16 cellular contexts compared by ENCODE assay signal in genomic region chr15:25179673-25180511, GRCh38.
DNase-seq lines count a peak whose midpoint lies in the region; ATAC-seq and TF ChIP-seq lines count a peak whose summit lies in the region.
"Had no signal": no experiment of that assay in that cellular context is flagged by ENCODE, and none has a peak within 500 bp of the region (broad histone marks: within the 10 kb centered on the region; RNA-seq: fewer than 3 reads in every experiment).

No MANE protein-coding gene starts in this region.

- CTCF ChIA-PET in activated B cell treated with CpG ODN at 0.5 μM for 24 hours (lab: Charles Lee): no interaction called here

- peak; percentile 4 for DNase-seq in activated CD4-positive, alpha-beta T cell treated with anti-CD3 and anti-CD28 coated beads for 1 hour
- no peak for DNase-seq in activated CD4-positive, alpha-beta T cell treated with anti-CD3 and anti-CD28 coated beads, Interleukin-2, amount 50 U/mL, for 4 hours
- DNase-seq in activated B cell treated with CpG ODN at 0.5 μM for 24 hours (peak; percentile 7), iPS-NIHi11 (ENCODE audit: low spot score) (peak; percentile 3), sigmoid colon (peak; percentile 53), T1000 (lab: John Stamatoyannopoulos, UW) (no peak)
- DNase-seq: activated CD4-positive, alpha-beta T cell treated with anti-CD3 and anti-CD28 coated beads, Interleukin-2, amount 50 U/mL, for 1 hour; CD4-positive, CD25-positive, alpha-beta regulatory T cell; cortex of kidney; GOT3; Karpas-422; NCI-H2227 treated with DMSO at 0.1 percent for 48 hours; retina; SIG-M5 had no signal

- H3K36me3 Mint-ChIP-seq in activated B cell treated with CpG ODN at 0.5 μM for 24 hours (ENCODE audit: low read depth): no peaks in the 10 kb centered on the region
- H3K36me3 Mint-ChIP-seq: CD4-positive, CD25-positive, alpha-beta regulatory T cell had no signal

- TF ChIP-seq POLR2A in sigmoid colon (IDR thresholded peaks at IDR 0.05): no peak

- TF ChIP-seq EP300 in sigmoid colon (IDR thresholded peaks at IDR 0.05): no peak

- no peaks in the 10 kb centered on the region for H3K4me1 ChIP-seq in sigmoid colon

- H3K4me3 Mint-ChIP-seq in activated B cell treated with CpG ODN at 0.5 μM for 24 hours: no peak overlapping the region
- H3K4me3 Mint-ChIP-seq: CD4-positive, CD25-positive, alpha-beta regulatory T cell had no signal

- H3K36me3 ChIP-seq in sigmoid colon: no peaks in the 10 kb centered on the region

- ATAC-seq in activated B cell treated with CpG ODN at 0.5 μM for 24 hours (ENCODE audit: low read depth) (no peak), HG02642 (IDR thresholded peaks at IDR 0.05; ENCODE audit: poor library complexity, unreplicated experiment) (no peak), GM18498 (IDR thresholded peaks at IDR 0.05; ENCODE audit: unreplicated experiment) (no peak)

- H3K9me3 ChIP-seq in sigmoid colon: peaks cover 0 to 9% (median 2%) of the 10 kb centered on the region in 4 donors

- H3K9me3 Mint-ChIP-seq in activated B cell treated with CpG ODN at 0.5 μM for 24 hours: peaks cover 7% of the 10 kb centered on the region

- 86 to 89% methylated on average over 14 of the region's 14 CpGs for WGBS in sigmoid colon, 2 donors

- no peaks in the 10 kb centered on the region for H3K4me1 Mint-ChIP-seq in activated B cell treated with CpG ODN at 0.5 μM for 24 hours
- H3K4me1 Mint-ChIP-seq: CD4-positive, CD25-positive, alpha-beta regulatory T cell had no signal

- POLR2A ChIA-PET in activated B cell treated with CpG ODN at 0.5 μM for 24 hours (lab: Charles Lee): no interaction called here

- H3K27me3 Mint-ChIP-seq in activated B cell treated with CpG ODN at 0.5 μM for 24 hours: no peaks in the 10 kb centered on the region
- H3K27me3 Mint-ChIP-seq: CD4-positive, CD25-positive, alpha-beta regulatory T cell had no signal

- intact Hi-C loops in activated B cell treated with CpG ODN at 0.5 μM for 24 hours (cut with micrococcal nuclease) (no loop called here), sigmoid colon (cut with DNase I) (no loop called here)

- no peaks in the 10 kb centered on the region for H3K27me3 ChIP-seq in sigmoid colon

- H3K4me3 ChIP-seq in sigmoid colon: no peak overlapping the region

- no peak overlapping the region for H3K27ac ChIP-seq in sigmoid colon

- TF ChIP-seq CTCF in activated B cell treated with CpG ODN at 0.5 μM for 24 hours (IDR thresholded peaks at IDR 0.05) (no peak), sigmoid colon (IDR thresholded peaks at IDR 0.05) (no peak)

- H3K27ac Mint-ChIP-seq in activated B cell treated with CpG ODN at 0.5 μM for 24 hours: no peak overlapping the region
- H3K27ac Mint-ChIP-seq: CD4-positive, CD25-positive, alpha-beta regulatory T cell had no signal

Comparison
In these comparisons a context has a peak if more than half of its experiments do, and no peak if none do; other contexts are left out.
1. DNase-seq: peak in activated CD4-positive, alpha-beta T cell treated with anti-CD3 and anti-CD28 coated beads for 1 hour (single experiment), activated B cell treated with CpG ODN at 0.5 μM for 24 hours (single experiment), iPS-NIHi11 (single experiment) and sigmoid colon (single experiment); none in activated CD4-positive, alpha-beta T cell treated with anti-CD3 and anti-CD28 coated beads, Interleukin-2, amount 50 U/mL, for 4 hours (0 of 2) and T1000 (single experiment).